In genomic region chr4:168705121-168705520, GRCh38 we compare ENCODE assay signal across 24 cellular contexts.
DNase-seq lines count a peak whose midpoint lies in the region; ATAC-seq and TF ChIP-seq lines count a peak whose summit lies in the region.
"Had no signal": no experiment of that assay in that cellular context is flagged by ENCODE, and none has a peak within 500 bp of the region (broad histone marks: within the 10 kb centered on the region; RNA-seq: fewer than 3 reads in every experiment).

No MANE protein-coding gene starts in this region.

- H3K27ac ChIP-seq in A673 (ENCODE audit: low read depth, low read length, poor library complexity, severe bottlenecking) (no peak overlapping the region), stomach (no peak overlapping the region)
- H3K27ac ChIP-seq: 22Rv1; BLaER1 treated with 17β-estradiol and CSF1 and Interleukin-3, amounts not matched to agents 10 nM and 100 nM had no signal

- no peaks in the 10 kb centered on the region for H3K36me3 Mint-ChIP-seq in stimulated activated naive B cell treated with anti-CD40 and anti-IgM and Interleukin-4, amounts not matched to agents 10 μg/mL and 1 μg/mL and 100 μg/mL, for 72 hours
- H3K36me3 Mint-ChIP-seq in type B pancreatic cell = peaks cover 9% of the 10 kb centered on the region
- H3K36me3 Mint-ChIP-seq: CD14-positive monocyte; CD8-positive, alpha-beta memory T cell had no signal

- H3K36me3 ChIP-seq in A673 (ENCODE audit: insufficient read depth, low read length, poor library complexity, severe bottlenecking) (no peaks in the 10 kb centered on the region), stomach (no peaks in the 10 kb centered on the region)
- H3K36me3 ChIP-seq: BE2C; BLaER1 treated with 17β-estradiol and CSF1 and Interleukin-3, amounts not matched to agents 10 nM and 100 nM had no signal

- DNase-seq in A673 (ENCODE audit: low spot score) (peak; percentile 20), amniotic epithelial cell (ENCODE audit: low read depth) (peak; percentile 72), fibroblast of villous mesenchyme (ENCODE audit: low read depth) (peak; percentile 64), type B pancreatic cell (ENCODE audit: extremely low spot score, unreplicated experiment) (no peak), stomach (no peak), NCI-H1417 treated with DMSO at 0.1 percent for 48 hours (lab: John Stamatoyannopoulos, UW) (no peak)
- no peak for DNase-seq in stimulated activated naive B cell treated with anti-CD40 and anti-IgM and Interleukin-4, amounts not matched to agents 10 μg/mL and 1 μg/mL and 100 μg/mL, for 72 hours
- DNase-seq: ACHN; AML-193; BE2C; CD4-positive, alpha-beta T cell; CD8-positive, alpha-beta memory T cell; DMS 273 treated with DMSO at 0.1 percent for 48 hours; DMS79; EL; GDM1; H9 had no signal

- H3K9me3 ChIP-seq in A673 (ENCODE audit: low read depth, low read length, poor library complexity, severe bottlenecking) (no peaks in the 10 kb centered on the region), stomach (no peaks in the 10 kb centered on the region)
- H3K9me3 ChIP-seq: BE2C; BLaER1 treated with 17β-estradiol and CSF1 and Interleukin-3, amounts not matched to agents 10 nM and 100 nM had no signal

- no peak for ATAC-seq in stimulated activated naive B cell treated with anti-CD40 and anti-IgM and Interleukin-4, amounts not matched to agents 10 μg/mL and 1 μg/mL and 100 μg/mL, for 72 hours (replicated peaks)
- no peak for ATAC-seq in HG03280 (IDR thresholded peaks at IDR 0.05; ENCODE audit: unreplicated experiment)
- ATAC-seq: GM12878, GM23338, HCT116 had no signal

- POLR2A ChIA-PET in A673 (lab: Charles Lee; ENCODE audit: low non-redundant PET) = interaction anchor here (0.7 kb wide), 1 partner anchor 128 kb away, joined by 12 read pairs; no protein-coding TSS in a partner anchor

- CTCF ChIA-PET in A673 (lab: Charles Lee) = interaction anchor here (0.6 kb wide), 1 partner anchor 216 kb away, joined by 3 read pairs; no protein-coding TSS in a partner anchor

- TF ChIP-seq CTCF in A673 (conservative IDR thresholded peaks at IDR 0.05; ENCODE audit: low read depth, low read length) (no peak), fibroblast of villous mesenchyme (IDR thresholded peaks at IDR 0.05; ENCODE audit: insufficient read depth, low read depth, low read length) (no peak), type B pancreatic cell (conservative IDR thresholded peaks at IDR 0.05) (no peak), stomach (IDR thresholded peaks at IDR 0.05) (no peak)

- no TSS peak for BruUV-seq in A673 (replicated peaks; lab: Mats Ljungman, UMichigan)

- H3K27me3 ChIP-seq in A673 (replicated peaks; ENCODE audit: insufficient read depth, low read depth, low read length, poor library complexity) (no peaks in the 10 kb centered on the region), stomach (no peaks in the 10 kb centered on the region)
- H3K27me3 ChIP-seq: BE2C; BLaER1 treated with 17β-estradiol and CSF1 and Interleukin-3, amounts not matched to agents 10 nM and 100 nM had no signal

- no peak overlapping the region for H3K4me3 Mint-ChIP-seq in stimulated activated naive B cell treated with anti-CD40 and anti-IgM and Interleukin-4, amounts not matched to agents 10 μg/mL and 1 μg/mL and 100 μg/mL, for 72 hours
- H3K4me3 Mint-ChIP-seq in type B pancreatic cell = no peak overlapping the region
- H3K4me3 Mint-ChIP-seq: CD14-positive monocyte; CD4-positive, alpha-beta T cell; CD8-positive, alpha-beta memory T cell; GM23338; H9 had no signal

- H3K9me3 Mint-ChIP-seq in stimulated activated naive B cell treated with anti-CD40 and anti-IgM and Interleukin-4, amounts not matched to agents 10 μg/mL and 1 μg/mL and 100 μg/mL, for 72 hours = no peaks in the 10 kb centered on the region
- no peaks in the 10 kb centered on the region for H3K9me3 Mint-ChIP-seq in type B pancreatic cell
- H3K9me3 Mint-ChIP-seq: CD14-positive monocyte; CD4-positive, alpha-beta T cell; GM23338; H9 had no signal

- H3K4me1 ChIP-seq in A673 (ENCODE audit: insufficient read depth, low read length, poor library complexity, severe bottlenecking) = no peaks in the 10 kb centered on the region
- H3K4me1 ChIP-seq in stomach = peaks cover 0 to 5% (median 4%) of the 10 kb centered on the region in 4 donors
- H3K4me1 ChIP-seq: BE2C; BLaER1 treated with 17β-estradiol and CSF1 and Interleukin-3, amounts not matched to agents 10 nM and 100 nM had no signal

- intact Hi-C loops in A673 (cut with micrococcal nuclease; ENCODE audit: unreplicated experiment) (no loop called here), stomach (cut with DNase I; ENCODE audit: low total_unique reads) (no loop called here)

- H3K27me3 Mint-ChIP-seq in stimulated activated naive B cell treated with anti-CD40 and anti-IgM and Interleukin-4, amounts not matched to agents 10 μg/mL and 1 μg/mL and 100 μg/mL, for 72 hours = no peaks in the 10 kb centered on the region
- H3K27me3 Mint-ChIP-seq in type B pancreatic cell = peaks cover under 1% of the 10 kb centered on the region
- H3K27me3 Mint-ChIP-seq: CD4-positive, alpha-beta T cell had no signal

- H3K4me3 ChIP-seq in A673 (ENCODE audit: low read depth, low read length, poor library complexity, severe bottlenecking) (no peak overlapping the region), fibroblast of villous mesenchyme (ENCODE audit: low read depth, low read length) (no peak overlapping the region), stomach (no peak overlapping the region)
- H3K4me3 ChIP-seq: BLaER1 treated with 17β-estradiol and CSF1 and Interleukin-3, amounts not matched to agents 10 nM and 100 nM; GM12878; GM23338 had no signal

- no peak for TF ChIP-seq POLR2A in stomach (IDR thresholded peaks at IDR 0.05)

- TF ChIP-seq EP300 in stomach (IDR thresholded peaks at IDR 0.05) = no peak

- 75 to 84% (median 78%) methylated on average over 2 of the region's 2 CpGs for WGBS in stomach, 5 donors

- H3K27ac Mint-ChIP-seq in stimulated activated naive B cell treated with anti-CD40 and anti-IgM and Interleukin-4, amounts not matched to agents 10 μg/mL and 1 μg/mL and 100 μg/mL, for 72 hours = peak overlapping the region; percentile 69
- no peak overlapping the region for H3K27ac Mint-ChIP-seq in type B pancreatic cell
- H3K27ac Mint-ChIP-seq: CD14-positive monocyte; CD4-positive, alpha-beta T cell; CD8-positive, alpha-beta memory T cell; GM23338; H9 had no signal

- H3K4me1 Mint-ChIP-seq in stimulated activated naive B cell treated with anti-CD40 and anti-IgM and Interleukin-4, amounts not matched to agents 10 μg/mL and 1 μg/mL and 100 μg/mL, for 72 hours = peaks cover 0 to under 1% of the 10 kb centered on the region in 2 donors
- H3K4me1 Mint-ChIP-seq in type B pancreatic cell (ENCODE audit: unreplicated experiment) = no peaks in the 10 kb centered on the region
- H3K4me1 Mint-ChIP-seq: CD14-positive monocyte; CD8-positive, alpha-beta memory T cell; GM23338 had no signal

Comparison
In these comparisons a context has a peak if more than half of its experiments do, and no peak if none do; other contexts are left out.
1. DNase-seq: peak in A673 (single experiment), amniotic epithelial cell (single experiment) and fibroblast of villous mesenchyme (single experiment); none in stimulated activated naive B cell treated with anti-CD40 and anti-IgM and Interleukin-4, amounts not matched to agents 10 μg/mL and 1 μg/mL and 100 μg/mL, for 72 hours (single experiment), type B pancreatic cell (single experiment), stomach (single experiment) and NCI-H1417 treated with DMSO at 0.1 percent for 48 hours (single experiment).